21 cellular contexts compared by ENCODE assay signal in the genomic region with DNA sequence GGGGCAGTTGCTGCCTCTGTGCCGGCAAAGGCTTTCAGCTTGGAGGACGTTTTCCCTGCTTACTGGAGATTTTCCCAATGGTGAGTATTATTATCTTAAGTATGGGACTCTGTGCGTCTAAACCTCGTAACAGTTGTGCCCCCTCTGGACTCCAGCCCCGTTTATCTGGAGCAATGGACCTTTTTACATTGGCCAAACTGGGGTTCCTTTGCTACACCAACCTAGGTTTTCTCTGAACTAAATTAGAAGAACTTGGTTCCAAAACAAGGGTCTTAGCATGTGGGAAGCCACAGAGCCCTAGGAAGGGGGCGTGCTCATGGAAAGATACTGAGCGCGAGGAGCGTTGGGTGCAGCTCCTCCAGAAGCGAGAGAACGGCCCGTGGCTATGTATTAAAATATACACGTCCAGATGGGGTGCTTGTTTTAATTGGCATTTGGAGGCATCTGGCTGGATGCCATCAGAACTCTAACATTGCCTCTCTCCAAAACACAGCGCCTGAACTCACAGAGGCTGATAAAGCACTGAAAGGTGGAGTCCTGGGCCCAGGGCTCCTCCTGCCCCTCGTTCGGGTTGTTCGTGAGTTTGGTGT. TPM values are rescaled to one million over a fixed set of nuclear protein-coding genes. Genes with fewer than 3 reads are reported as not detected.
DNase-seq lines count a peak whose midpoint lies in the region; TF ChIP-seq lines count a peak whose summit lies in the region.
"Had no signal": no experiment of that assay in that cellular context is flagged by ENCODE, and none has a peak within 500 bp of the region (broad histone marks: within the 10 kb centered on the region; RNA-seq: fewer than 3 reads in every experiment).

No MANE protein-coding gene starts in this region.

- in situ Hi-C loops in mammary epithelial cell (cut with MboI; ENCODE audit: low sequenced_read_pairs in 2 of 2) = no loop called here

- H3K27ac ChIP-seq in mammary epithelial cell (ENCODE audit: insufficient read depth, low read depth, low read length) (no peak overlapping the region), HEK293 (ENCODE audit: extremely low read depth, low read depth, low read length) (no peak overlapping the region)
- H3K27ac ChIP-seq: gastrocnemius medialis, left ventricle myocardium inferior, ovary had no signal

- peak; percentile 5 for DNase-seq in MCF 10A (ENCODE audit: unreplicated experiment)
- DNase-seq in mammary epithelial cell = no peak
- DNase-seq in choroid plexus epithelial cell (ENCODE audit: low read depth) = peak; percentile 13
- DNase-seq in ureter (ENCODE audit: low spot score) = peak; percentile 39
- no peak for DNase-seq in activated CD4-positive, CD25-positive, alpha-beta regulatory T cell treated with anti-CD3 and anti-CD28 coated beads, Interleukin-2, amount 50 U/mL, for 72 hours
- DNase-seq in NCI-H345 (lab: John Stamatoyannopoulos, UW) = no peak
- DNase-seq: activated CD4-positive, alpha-beta memory T cell treated with anti-CD3 and anti-CD28 coated beads for 36 hours; activated CD4-positive, CD25-positive, alpha-beta regulatory T cell; activated gamma-delta T cell treated with Interleukin-2 at 50 U/mL for 16 hours; C1 segment of cervical spinal cord; effector memory CD8-positive, alpha-beta T cell; gastrocnemius medialis; hippocampal formation; left ventricle myocardium inferior; natural killer cell; NCI-H748 treated with DMSO at 0.1 percent for 48 hours; SW 1271 had no signal

- no peaks in the 10 kb centered on the region for H3K9me3 Mint-ChIP-seq in MCF 10A (ENCODE audit: unreplicated experiment)
- H3K9me3 Mint-ChIP-seq: activated CD4-positive, alpha-beta memory T cell treated with anti-CD3 and anti-CD28 coated beads for 36 hours; effector memory CD8-positive, alpha-beta T cell; natural killer cell; stimulated activated effector memory CD8-positive, alpha-beta T cell treated with anti-CD3 and anti-CD28 coated beads, Interleukin-12 subunit alpha, Interleukin-12 subunit beta, amount 100 ng/mL, for 72 hours had no signal

- H2AFZ ChIP-seq in mammary epithelial cell (ENCODE audit: low read depth, low read length) = no peak overlapping the region

- H3K27me3 ChIP-seq in mammary epithelial cell (ENCODE audit: insufficient read depth, low read length) = peaks cover 10% of the 10 kb centered on the region
- H3K27me3 ChIP-seq: ovary had no signal

- dilution Hi-C loops in mammary epithelial cell (cut with HindIII; ENCODE audit: low sequenced_read_pairs) = no loop called here

- 80% methylated on average over 17 of the region's 17 CpGs for WGBS in mammary epithelial cell (ENCODE audit: low coverage, missing lambda C conversion rate)

- CTCF ChIA-PET in MCF 10A (lab: Yijun Ruan, JAX) = interaction anchor here (0.6 kb wide), 1 partner anchor 119 kb away, joined by 3 read pairs; no protein-coding TSS in a partner anchor
- CTCF ChIA-PET in mammary epithelial cell (lab: Charles Lee; ENCODE audit: low non-redundant PET) = no interaction called here
- CTCF ChIA-PET in HEK293 (lab: Yijun Ruan, JAX) = no interaction called here

- no peak overlapping the region for H3K9ac ChIP-seq in mammary epithelial cell (ENCODE audit: insufficient read depth, low read length)

- H3K79me2 ChIP-seq in mammary epithelial cell (ENCODE audit: insufficient read depth, low read length) = no peaks in the 10 kb centered on the region

- peaks cover 7% of the 10 kb centered on the region for H3K4me1 Mint-ChIP-seq in MCF 10A (ENCODE audit: insufficient read depth, unreplicated experiment)

- H3K27ac Mint-ChIP-seq in MCF 10A (ENCODE audit: low read depth, unreplicated experiment) = no peak overlapping the region
- H3K27ac Mint-ChIP-seq: activated CD4-positive, alpha-beta memory T cell treated with anti-CD3 and anti-CD28 coated beads for 36 hours; effector memory CD8-positive, alpha-beta T cell; natural killer cell; stimulated activated effector memory CD8-positive, alpha-beta T cell treated with anti-CD3 and anti-CD28 coated beads, Interleukin-12 subunit alpha, Interleukin-12 subunit beta, amount 100 ng/mL, for 72 hours had no signal

- no peaks in the 10 kb centered on the region for H3K36me3 Mint-ChIP-seq in MCF 10A (ENCODE audit: insufficient read depth, unreplicated experiment)
- H3K36me3 Mint-ChIP-seq: natural killer cell had no signal

- no peak overlapping the region for H3K4me3 ChIP-seq in mammary epithelial cell (replicated peaks in 1 of 3; ENCODE audit: insufficient read depth in 1 of 3, low read depth in 2 of 3, low read length in 3 of 3)
- no peak overlapping the region for H3K4me3 ChIP-seq in HEK293 (ENCODE audit: low read depth, low read length)
- no peak overlapping the region for H3K4me3 ChIP-seq in choroid plexus epithelial cell (ENCODE audit: low read depth, low read length)
- H3K4me3 ChIP-seq: gastrocnemius medialis, left ventricle myocardium inferior, ovary had no signal

- intact Hi-C loops in MCF 10A (cut with micrococcal nuclease) = no loop called here
- intact Hi-C loops in mammary epithelial cell (cut with micrococcal nuclease) = no loop called here

- BruUV-seq in MCF 10A (replicated peaks; lab: Mats Ljungman, UMichigan) = no TSS peak
- BruUV-seq in mammary epithelial cell (replicated peaks; lab: Mats Ljungman, UMichigan) = no TSS peak

- H3K9me3 ChIP-seq in mammary epithelial cell (replicated peaks; ENCODE audit: insufficient read depth, low read length) (no peaks in the 10 kb centered on the region), HEK293 (ENCODE audit: control insufficient read depth, insufficient read depth, low read depth, low read length) (no peaks in the 10 kb centered on the region)
- H3K9me3 ChIP-seq: gastrocnemius medialis, left ventricle myocardium inferior, ovary had no signal

- H3K4me2 ChIP-seq in mammary epithelial cell (ENCODE audit: insufficient read depth, low read depth, low read length) = no peak overlapping the region

- peaks cover 11% of the 10 kb centered on the region for H3K27me3 Mint-ChIP-seq in MCF 10A (ENCODE audit: insufficient read depth, unreplicated experiment)
- H3K27me3 Mint-ChIP-seq: brain had no signal

- H3K36me3 ChIP-seq in mammary epithelial cell (ENCODE audit: insufficient read depth, low read length) = no peaks in the 10 kb centered on the region
- H3K36me3 ChIP-seq in HEK293 (ENCODE audit: control insufficient read depth in 2 of 2, insufficient read depth in 1 of 2, low read length in 2 of 2) = peaks cover 0 to 14% of the 10 kb centered on the region in 2 experiments; a peak in 2 of 3 replicates
- H3K36me3 ChIP-seq: ovary had no signal

- POLR2A ChIA-PET in MCF 10A (lab: Yijun Ruan, JAX) = no interaction called here
- POLR2A ChIA-PET in HEK293 (lab: Yijun Ruan, JAX) = no interaction called here

- TF ChIP-seq CTCF in MCF 10A (IDR thresholded peaks at IDR 0.05; ENCODE audit: unreplicated experiment) = no peak
- TF ChIP-seq CTCF in mammary epithelial cell (conservative IDR thresholded peaks at IDR 0.05 in 1 of 2, IDR thresholded peaks at IDR 0.05 in 1 of 2; ENCODE audit: extremely low read depth in 1 of 2, insufficient read depth in 1 of 2, low read depth in 1 of 2, low read length in 2 of 2) = no peak
- TF ChIP-seq CTCF in HEK293 (tag by site-specific recombination; IDR thresholded peaks at IDR 0.05) = no peak
- no peak for TF ChIP-seq CTCF in choroid plexus epithelial cell (conservative IDR thresholded peaks at IDR 0.05; ENCODE audit: low read depth, low read length)

- H3K4me3 Mint-ChIP-seq in MCF 10A (ENCODE audit: unreplicated experiment) = no peak overlapping the region
- H3K4me3 Mint-ChIP-seq: activated CD4-positive, alpha-beta memory T cell treated with anti-CD3 and anti-CD28 coated beads for 36 hours; brain; natural killer cell; stimulated activated effector memory CD8-positive, alpha-beta T cell treated with anti-CD3 and anti-CD28 coated beads, Interleukin-12 subunit alpha, Interleukin-12 subunit beta, amount 100 ng/mL, for 72 hours had no signal

- no peaks in the 10 kb centered on the region for H4K20me1 ChIP-seq in mammary epithelial cell (ENCODE audit: insufficient read depth, low read length)

- no peaks in the 10 kb centered on the region for H3K4me1 ChIP-seq in mammary epithelial cell (ENCODE audit: insufficient read depth, low read length)
- no peaks in the 10 kb centered on the region for H3K4me1 ChIP-seq in HEK293 (ENCODE audit: control insufficient read depth, insufficient read depth, low read length)
- H3K4me1 ChIP-seq: gastrocnemius medialis had no signal

TF ChIP-seq in HEK293, 187 proteins besides CTCF, POLR2A, EP300 and RAD21:
- TF ChIP-seq ZSCAN23 (tag by site-specific recombination; IDR thresholded peaks at IDR 0.05) (no peak), ZBTB20 (tag by site-specific recombination; IDR thresholded peaks at IDR 0.05) (peak; percentile 63)

RNA-seq across cellular contexts. Expression of a gene that starts 28.4 kb away (rescaled TPM):
- total RNA-seq in MCF 10A (2022) = 25.2 and 31.3 TPM in 2 replicates
- 10 to 100 TPM; 19.3 to 25.0 TPM for total RNA-seq in mammary epithelial cell
- polyA plus RNA-seq in mammary epithelial cell = 14.1 TPM
- polyA minus RNA-seq in mammary epithelial cell = 9.7 TPM
- 42.6 TPM for total RNA-seq in ureter

Comparison
In these comparisons a context has a peak if more than half of its experiments do, and no peak if none do; other contexts are left out.
1. DNase-seq: peak in MCF 10A (single experiment), choroid plexus epithelial cell (single experiment) and ureter (single experiment); none in mammary epithelial cell (single experiment), activated CD4-positive, CD25-positive, alpha-beta regulatory T cell treated with anti-CD3 and anti-CD28 coated beads, Interleukin-2, amount 50 U/mL, for 72 hours (single experiment) and NCI-H345 (single experiment).